In genomic region chr5:179623906-179624741, GRCh38 we compare ENCODE assay signal across 8 cellular contexts. TPM values are rescaled to one million over a fixed set of nuclear protein-coding genes. Genes with fewer than 3 reads are reported as not detected.
DNase-seq lines count a peak whose midpoint lies in the region; ATAC-seq, FAIRE-seq and TF ChIP-seq lines count a peak whose summit lies in the region.

No MANE protein-coding gene starts in this region.

- CTCF ChIA-PET in CD4-positive, alpha-beta T cell (lab: Charles Lee): interaction anchor here (1.1 to 2.2 kb wide), 3 partner anchors 10 to 54 kb away, joined by 4 to 14 read pairs (median 9); no protein-coding TSS in a partner anchor
- CTCF ChIA-PET in endothelial cell of umbilical vein (lab: Charles Lee): interaction anchor here (1.5 kb wide), 2 partner anchors 11 to 44 kb away, joined by 3 to 4 read pairs; no protein-coding TSS in a partner anchor

- H3K9me3 Mint-ChIP-seq in CD4-positive, alpha-beta T cell: no peaks in the 10 kb centered on the region

- no peaks in the 10 kb centered on the region for H3K27me3 ChIP-seq in CD4-positive, alpha-beta T cell (ENCODE audit: control insufficient read depth, insufficient read depth, low read length)
- no peaks in the 10 kb centered on the region for H3K27me3 ChIP-seq in endothelial cell of umbilical vein (ENCODE audit: control insufficient read depth in 2 of 2, insufficient read depth in 2 of 2, low read length in 2 of 2)
- H3K27me3 ChIP-seq in muscle layer of colon (ENCODE audit: control insufficient read depth in 1 of 2, insufficient read depth in 2 of 2, low read length in 2 of 2): no peaks in the 10 kb centered on the region

- peak; percentile 2 for ATAC-seq in CD4-positive, alpha-beta T cell (ENCODE audit: poor library complexity)
- ATAC-seq in GM21528 (IDR thresholded peaks at IDR 0.05; ENCODE audit: low FRiP score, unreplicated experiment): peak; percentile 17
- no peak for ATAC-seq in GM18517 (IDR thresholded peaks at IDR 0.05; ENCODE audit: unreplicated experiment)

- dilution Hi-C loops in endothelial cell of umbilical vein (cut with MboI; ENCODE audit: extremely low pct_ligation_motif_present, low sequenced_read_pairs): no loop called here

- DNase-seq in CD4-positive, alpha-beta T cell: peak in 8 of 10 experiments; percentile 16 to 48 (median 31)
- DNase-seq in LoVo (ENCODE audit: low spot score) (peak; percentile 51), endothelial cell of umbilical vein (ENCODE audit: low read depth, low spot score) (peak; percentile 54), stromal cell of bone marrow (ENCODE audit: low read depth) (peak; percentile 87)
- DNase-seq in activated CD8-positive, alpha-beta memory T cell treated with anti-CD3 and anti-CD28 coated beads for 4 hours (ENCODE audit: low read depth in 2 of 2): peak; percentile 19 to 20

- H3K4me1 Mint-ChIP-seq in CD4-positive, alpha-beta T cell (ENCODE audit: low read depth): peaks cover 51% of the 10 kb centered on the region

- H3K27ac Mint-ChIP-seq in CD4-positive, alpha-beta T cell: peak overlapping the region; percentile 100

- H4K20me1 ChIP-seq in endothelial cell of umbilical vein (replicated peaks; ENCODE audit: control insufficient read depth, extremely low read depth, insufficient read depth, low read length): peaks cover 21% of the 10 kb centered on the region

- H3K79me2 ChIP-seq in endothelial cell of umbilical vein (ENCODE audit: control insufficient read depth, insufficient read depth, low read length): peaks cover 46% of the 10 kb centered on the region

- peak; percentile 24 for FAIRE-seq in endothelial cell of umbilical vein (lab: Jason Lieb, UNC)

- H3K4me3 ChIP-seq in endothelial cell of umbilical vein (replicated peaks in 1 of 3; ENCODE audit: insufficient read depth in 1 of 3, low read depth in 1 of 3, low read length in 3 of 3) (peak overlapping the region; percentile 7 to 52 (median 40)), muscle layer of colon (ENCODE audit: low read depth in 1 of 2, low read length in 2 of 2) (peak overlapping the region; percentile 63 to 83)

- H3K27ac ChIP-seq in CD4-positive, alpha-beta T cell (ENCODE audit: low read depth, low read length): peak overlapping the region; percentile 99
- H3K27ac ChIP-seq in endothelial cell of umbilical vein (ENCODE audit: insufficient read depth, low read depth, low read length) (peak overlapping the region; percentile 73), muscle layer of colon (ENCODE audit: low read depth, low read length) (peak overlapping the region; percentile 97)

- H3K9me3 ChIP-seq in CD4-positive, alpha-beta T cell (ENCODE audit: control insufficient read depth, low read length): no peaks in the 10 kb centered on the region
- H3K9me3 ChIP-seq in endothelial cell of umbilical vein (replicated peaks; ENCODE audit: control insufficient read depth, insufficient read depth, low read length): no peaks in the 10 kb centered on the region
- H3K9me3 ChIP-seq in muscle layer of colon (ENCODE audit: low read length): no peaks in the 10 kb centered on the region

- POLR2A ChIA-PET in CD4-positive, alpha-beta T cell (lab: Charles Lee): interaction anchor here (0.6 to 7.3 kb wide), 51 partner anchors 9 to 1638 kb away, joined by 3 to 226 read pairs (median 5); partner anchors contain the start of genes CANX, CLK4, HNRNPAB and LTC4S
- POLR2A ChIA-PET in endothelial cell of umbilical vein (lab: Charles Lee): interaction anchor here (0.5 to 2.2 kb wide), 22 partner anchors 7 to 198 kb away, joined by 3 to 30 read pairs (median 7); partner anchors contain the start of genes CANX, MAML1, RUFY1 and SQSTM1

- H2AFZ ChIP-seq in endothelial cell of umbilical vein (ENCODE audit: low read depth, low read length): peak overlapping the region; percentile 56

- H3K36me3 ChIP-seq in endothelial cell of umbilical vein (ENCODE audit: control insufficient read depth in 2 of 2, extremely low read depth in 1 of 2, insufficient read depth in 2 of 2, low read length in 2 of 2): peaks cover 11 to 27% of the 10 kb centered on the region in 2 experiments
- peaks cover 23% of the 10 kb centered on the region for H3K36me3 ChIP-seq in muscle layer of colon (ENCODE audit: insufficient read depth, low read length)

- H3K9ac ChIP-seq in endothelial cell of umbilical vein (replicated peaks; ENCODE audit: extremely low read depth, insufficient read depth, low read length) (peak overlapping the region; percentile 86), muscle layer of colon (ENCODE audit: low read length) (peak overlapping the region; percentile 84)

- no peaks in the 10 kb centered on the region for H3K9me1 ChIP-seq in endothelial cell of umbilical vein (replicated peaks; ENCODE audit: control insufficient read depth, extremely low read depth, insufficient read depth, low read length)

- H3K4me3 Mint-ChIP-seq in CD4-positive, alpha-beta T cell: peak overlapping the region; percentile 99

- intact Hi-C loops in CD4-positive, alpha-beta T cell (cut with DNase I, micrococcal nuclease): loop anchor here (1.0 to 10.0 kb wide), 6 partner anchors 69 to 1621 kb away; partner anchors contain the start of genes CANX (in 2 of the 2), RUFY1 (in 2 of the 2), MAML1 (in 1 of the 2) and RACK1 (in 1 of the 2)
- intact Hi-C loops in endothelial cell of umbilical vein (cut with micrococcal nuclease): loop anchor here (1.0 to 5.0 kb wide), 7 partner anchors 35 to 765 kb away; partner anchors contain the start of genes CANX, MAML1, RUFY1 and ZNF354B

- peaks cover 51% of the 10 kb centered on the region for H3K36me3 Mint-ChIP-seq in CD4-positive, alpha-beta T cell (ENCODE audit: low read depth)

- H3K27me3 Mint-ChIP-seq in CD4-positive, alpha-beta T cell: peaks cover 8% of the 10 kb centered on the region

- H3K4me1 ChIP-seq in endothelial cell of umbilical vein (ENCODE audit: control insufficient read depth, extremely low read depth, insufficient read depth, low read length): peaks cover 32% of the 10 kb centered on the region
- H3K4me1 ChIP-seq in muscle layer of colon (ENCODE audit: insufficient read depth, low read length): peaks cover 33% of the 10 kb centered on the region

- no peak for TF ChIP-seq CTCF in CD4-positive, alpha-beta T cell (IDR thresholded peaks at IDR 0.05)
- no peak for TF ChIP-seq CTCF in endothelial cell of umbilical vein (IDR thresholded peaks at IDR 0.05; ENCODE audit: extremely low read depth in 1 of 2, insufficient read depth in 1 of 2, low read depth in 1 of 2, low read length in 2 of 2)

- no peak for TF ChIP-seq POLR2A in endothelial cell of umbilical vein (IDR thresholded peaks at IDR 0.05; ENCODE audit: low read depth, low read length)

- H3K4me2 ChIP-seq in endothelial cell of umbilical vein (ENCODE audit: insufficient read depth, low read length): peak overlapping the region; percentile 63

- BruUV-seq in endothelial cell of umbilical vein (replicated peaks; lab: Mats Ljungman, UMichigan): TSS peak; percentile 85

TF ChIP-seq in endothelial cell of umbilical vein, 7 proteins besides CTCF, POLR2A, EP300 and RAD21:
- TF ChIP-seq EZH2 (IDR thresholded peaks at IDR 0.05; ENCODE audit: borderline replicate concordance, low read depth, low read length, severe bottlenecking): no peak
- TF ChIP-seq POLR2AphosphoS5 (IDR thresholded peaks at IDR 0.05; ENCODE audit: insufficient read depth, low read depth, low read length): no peak
- no peak for TF ChIP-seq MYC (IDR thresholded peaks at IDR 0.05; ENCODE audit: low read depth, low read length)
- no peak for TF ChIP-seq MAX (IDR thresholded peaks at IDR 0.05; ENCODE audit: insufficient read depth, insufficient read length)
- no peak for TF ChIP-seq FOS (IDR thresholded peaks at IDR 0.05; ENCODE audit: borderline replicate concordance, insufficient read depth, low read length)
- TF ChIP-seq GATA2 (IDR thresholded peaks at IDR 0.05; ENCODE audit: insufficient read depth, insufficient read length, low read depth, low read length): no peak
- no peak for TF ChIP-seq JUN (IDR thresholded peaks at IDR 0.05; ENCODE audit: borderline replicate concordance, insufficient read depth, insufficient read length, low read depth)
TF ChIP-seq in endothelial cell of umbilical vein: peak in this region for 0.

RNA-seq across cellular contexts. Expression of gene HNRNPH1, which starts 0.7 kb away (rescaled TPM):
- total RNA-seq in CD4-positive, alpha-beta T cell: 1,000 to 10,000 TPM; 2,404 to 2,435 TPM
- total RNA-seq in endothelial cell of umbilical vein: 969 and 993 TPM in 2 replicates
- 197 and 348 TPM in 2 replicates for polyA plus RNA-seq in endothelial cell of umbilical vein
- polyA plus RNA-seq in endothelial cell of umbilical vein (2011; cell fraction: cytosol; rRNA removed): 194 and 211 TPM in 2 replicates
- polyA plus RNA-seq in endothelial cell of umbilical vein (2011; cell fraction: nucleus; rRNA removed): 1,780 and 2,211 TPM in 2 replicates
- polyA plus RNA-seq in endothelial cell of umbilical vein (2012): 429 and 572 TPM in 2 replicates
- polyA minus RNA-seq in endothelial cell of umbilical vein: 804 and 1,117 TPM in 2 replicates
- 519 TPM for polyA minus RNA-seq in endothelial cell of umbilical vein (2011; cell fraction: cytosol; rRNA and poly(A)+ RNA removed)
- 1,579 and 2,590 TPM in 2 replicates for polyA minus RNA-seq in endothelial cell of umbilical vein (2011; cell fraction: nucleus; rRNA and poly(A)+ RNA removed)

RNA-seq across cellular contexts. Expression of gene CBY3, which starts 56.7 kb away (rescaled TPM):
- total RNA-seq in CD4-positive, alpha-beta T cell: under 1 TPM; 0.36 to 0.64 TPM
- not detected in 2 replicates for total RNA-seq in endothelial cell of umbilical vein
- not detected in 2 replicates for polyA plus RNA-seq in endothelial cell of umbilical vein
- not detected in 2 replicates for polyA plus RNA-seq in endothelial cell of umbilical vein (2011; cell fraction: cytosol; rRNA removed)
- polyA plus RNA-seq in endothelial cell of umbilical vein (2011; cell fraction: nucleus; rRNA removed): not detected in 2 replicates
- polyA plus RNA-seq in endothelial cell of umbilical vein (2012): 0.29 TPM in 1 of 2 replicates, not detected in the other
- not detected in 2 replicates for polyA minus RNA-seq in endothelial cell of umbilical vein
- not detected for polyA minus RNA-seq in endothelial cell of umbilical vein (2011; cell fraction: cytosol; rRNA and poly(A)+ RNA removed)
- not detected in 2 replicates for polyA minus RNA-seq in endothelial cell of umbilical vein (2011; cell fraction: nucleus; rRNA and poly(A)+ RNA removed)

Comparison
In these comparisons a context has a peak if more than half of its experiments do, and no peak if none do; other contexts are left out.
1. DNase-seq: peak in every context shown above with its lines; median percentile 87 in stromal cell of bone marrow; 54 in endothelial cell of umbilical vein; 51 in LoVo; 31 in CD4-positive, alpha-beta T cell; 20 in activated CD8-positive, alpha-beta memory T cell treated with anti-CD3 and anti-CD28 coated beads for 4 hours.